In genomic region chr17:63700528-63701441, GRCh38 we compare ENCODE assay signal across 7 cellular contexts. TPM values are rescaled to one million over a fixed set of nuclear protein-coding genes. Genes with fewer than 3 reads are reported as not detected.
DNase-seq lines count a peak whose midpoint lies in the region; ATAC-seq lines count a peak whose summit lies in the region.

No MANE protein-coding gene starts in this region.

- H3K36me3 ChIP-seq in esophagus (ENCODE audit: control insufficient read depth in 2 of 2, insufficient read depth in 2 of 2, low read length in 1 of 2), result peaks cover 5 to 11% of the 10 kb centered on the region in 2 donors
- peaks cover 12 to 24% of the 10 kb centered on the region in 2 donors for H3K36me3 ChIP-seq in muscle layer of duodenum (ENCODE audit: control insufficient read depth in 1 of 2, insufficient read depth in 2 of 2, low read length in 2 of 2)

- 18 to 20% methylated on average over 48 to 87 of the region's 87 CpGs for WGBS in esophagus, 2 donors

- H3K4me3 ChIP-seq in esophagus (ENCODE audit: low read depth in 1 of 2, low read length in 2 of 2) (peak overlapping the region; percentile 47 to 58), muscle layer of duodenum (ENCODE audit: low read depth in 1 of 2, low read length in 2 of 2) (peak overlapping the region; percentile 37 to 61)

- no peaks in the 10 kb centered on the region for H3K27me3 ChIP-seq in esophagus (ENCODE audit: control insufficient read depth in 1 of 2, insufficient read depth in 2 of 2, low read length in 2 of 2)
- no peaks in the 10 kb centered on the region for H3K27me3 ChIP-seq in muscle layer of duodenum (ENCODE audit: low read depth, low read length)

- H3K9me3 ChIP-seq in esophagus (ENCODE audit: control insufficient read depth in 2 of 2, insufficient read depth in 1 of 2, low read depth in 1 of 2, low read length in 1 of 2) (no peaks in the 10 kb centered on the region), muscle layer of duodenum (ENCODE audit: control insufficient read depth in 1 of 2, low read length in 2 of 2) (no peaks in the 10 kb centered on the region)

- H3K4me1 ChIP-seq in esophagus (ENCODE audit: control insufficient read depth in 2 of 2, insufficient read depth in 2 of 2, low read length in 1 of 2) (peaks cover 6 to 8% of the 10 kb centered on the region in 2 donors), muscle layer of duodenum (ENCODE audit: control insufficient read depth in 1 of 2, insufficient read depth in 2 of 2, low read length in 2 of 2) (peaks cover 0 to 22% of the 10 kb centered on the region in 2 donors)

- ATAC-seq in GM18502 (IDR thresholded peaks at IDR 0.05; ENCODE audit: poor library complexity, unreplicated experiment) (peak; percentile 19), HG03378 (IDR thresholded peaks at IDR 0.05; ENCODE audit: unreplicated experiment) (no peak)

- peak overlapping the region; percentile 68 to 82 for H3K27ac ChIP-seq in esophagus (ENCODE audit: low read depth in 2 of 2, low read length in 1 of 2)
- H3K27ac ChIP-seq in muscle layer of duodenum (ENCODE audit: low read length), result no peak overlapping the region
- peak overlapping the region; percentile 30 for H3K27ac ChIP-seq in substantia nigra (ENCODE audit: low read depth, low read length, poor library complexity, severe bottlenecking)

- DNase-seq in NCI-H146 treated with DMSO at 0.1 percent for 48 hours (lab: John Stamatoyannopoulos, UW; ENCODE audit: unreplicated experiment) (peak; percentile 29), substantia nigra (lab: John Stamatoyannopoulos, UW) (peak in 15 of 49 donors; percentile 17 to 63 (median 27))
- DNase-seq in activated CD8-positive, alpha-beta memory T cell treated with anti-CD3 and anti-CD28 coated beads, Interleukin-2, amount 50 U/mL, for 4 hours, result peak; percentile 59

RNA-seq across cellular contexts. Expression of gene LIMD2, which starts 0.9 kb away (rescaled TPM):
- 1 to 10 TPM; 4.6 to 6.3 TPM for polyA plus RNA-seq in esophagus

RNA-seq across cellular contexts. Expression of gene STRADA, which starts 40.8 kb away (rescaled TPM):
- 10 to 100 TPM; 15.5 to 17.2 TPM for polyA plus RNA-seq in esophagus
